In the genomic region with DNA sequence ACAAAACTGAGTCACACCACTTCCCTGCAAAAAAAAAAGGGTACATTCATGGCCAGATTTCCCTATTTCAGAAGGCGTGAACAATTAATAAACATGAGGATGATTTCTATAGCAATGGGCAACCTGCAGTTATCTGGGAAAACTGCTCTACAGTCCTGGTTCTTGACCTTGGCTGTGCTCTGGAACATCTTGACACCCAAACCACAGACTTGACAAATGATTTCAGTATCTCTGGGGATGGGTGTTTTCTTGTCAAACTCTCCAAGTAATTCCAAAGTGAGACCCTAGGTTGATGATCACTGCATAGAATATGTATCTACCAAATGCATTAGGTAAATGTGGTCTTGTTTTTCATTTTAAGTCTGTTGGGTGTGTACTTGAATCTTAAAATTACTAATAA, we compare ENCODE assay signal across 19 cellular contexts. TPM values are rescaled to one million over a fixed set of nuclear protein-coding genes. Genes with fewer than 3 reads are reported as not detected.
DNase-seq lines count a peak whose midpoint lies in the region; ATAC-seq and TF ChIP-seq lines count a peak whose summit lies in the region.
"Had no signal": no experiment of that assay in that cellular context is flagged by ENCODE, and none has a peak within 500 bp of the region (broad histone marks: within the 10 kb centered on the region; RNA-seq: fewer than 3 reads in every experiment).

No MANE protein-coding gene starts in this region.

- H3K27me3 ChIP-seq in Karpas-422 (ENCODE audit: low read length) (no peaks in the 10 kb centered on the region), esophagus muscularis mucosa (no peaks in the 10 kb centered on the region)
- H3K27me3 ChIP-seq: heart right ventricle, testis had no signal

- peaks cover 68% of the 10 kb centered on the region for H3K79me2 ChIP-seq in Karpas-422 (ENCODE audit: low read length)

- H3K27ac Mint-ChIP-seq in activated naive CD4-positive, alpha-beta T cell treated with anti-CD3 and anti-CD28 coated beads, Interleukin-2, amount 10 ng/mL, durations not matched to agents 7 days and 5 days, result no peak overlapping the region
- H3K27ac Mint-ChIP-seq in activated naive CD8-positive, alpha-beta T cell, result peak overlapping the region; percentile 65
- peak overlapping the region; percentile 33 for H3K27ac Mint-ChIP-seq in stimulated activated effector memory CD8-positive, alpha-beta T cell treated with anti-CD3 and anti-CD28 coated beads, Interleukin-12 subunit alpha, Interleukin-12 subunit beta, amount 100 ng/mL, for 72 hours

- TF ChIP-seq CTCF in esophagus muscularis mucosa (IDR thresholded peaks at IDR 0.05), result no peak

- H3K9ac ChIP-seq in Karpas-422 (ENCODE audit: low read length), result peak overlapping the region; percentile 86

- intact Hi-C loops in esophagus muscularis mucosa (cut with DNase I), result loop anchor here (5.0 kb wide), 2 partner anchors 74 to 129 kb away; partner anchors contain the start of genes DNAJB14 and LAMTOR3

- CTCF ChIA-PET in activated naive CD4-positive, alpha-beta T cell treated with anti-CD3 and anti-CD28 coated beads, Interleukin-2, amount 10 ng/mL, durations not matched to agents 7 days and 5 days (lab: Charles Lee), result interaction anchor here (1.6 kb wide), 1 partner anchor 66 kb away, joined by 7 read pairs; no protein-coding TSS in a partner anchor

- H3K4me2 ChIP-seq in Karpas-422 (ENCODE audit: low read depth, low read length, poor library complexity, severe bottlenecking), result peak overlapping the region; percentile 99

- TF ChIP-seq POLR2A in esophagus muscularis mucosa (IDR thresholded peaks at IDR 0.05; ENCODE audit: low read depth), result no peak

- H3K4me3 Mint-ChIP-seq in activated naive CD4-positive, alpha-beta T cell treated with anti-CD3 and anti-CD28 coated beads, Interleukin-2, amount 10 ng/mL, durations not matched to agents 7 days and 5 days, result peak overlapping the region; percentile 86
- peak overlapping the region; percentile 86 for H3K4me3 Mint-ChIP-seq in activated naive CD8-positive, alpha-beta T cell
- H3K4me3 Mint-ChIP-seq in stimulated activated effector memory CD8-positive, alpha-beta T cell treated with anti-CD3 and anti-CD28 coated beads, Interleukin-12 subunit alpha, Interleukin-12 subunit beta, amount 100 ng/mL, for 72 hours, result peak overlapping the region; percentile 72

- H3K36me3 ChIP-seq in Karpas-422 (ENCODE audit: insufficient read depth, low read length), result no peaks in the 10 kb centered on the region
- no peaks in the 10 kb centered on the region for H3K36me3 ChIP-seq in esophagus muscularis mucosa
- H3K36me3 ChIP-seq: HAP-1, heart right ventricle had no signal

- peak overlapping the region; percentile 90 for H3K27ac ChIP-seq in Karpas-422 (ENCODE audit: low read length)
- no peak overlapping the region for H3K27ac ChIP-seq in esophagus muscularis mucosa (replicated peaks in 1 of 4)
- H3K27ac ChIP-seq: testis had no signal

- peaks cover 76% of the 10 kb centered on the region for H3K4me1 ChIP-seq in Karpas-422 (ENCODE audit: low read length)
- H3K4me1 ChIP-seq in esophagus muscularis mucosa, result peaks cover 4 to 16% (median 12%) of the 10 kb centered on the region in 4 donors
- H3K4me1 ChIP-seq: HAP-1, testis had no signal

- H3K9me2 ChIP-seq in Karpas-422 (replicated peaks; ENCODE audit: insufficient read depth, low read length), result no peaks in the 10 kb centered on the region

- H3K4me1 Mint-ChIP-seq in activated naive CD4-positive, alpha-beta T cell treated with anti-CD3 and anti-CD28 coated beads, Interleukin-2, amount 10 ng/mL, durations not matched to agents 7 days and 5 days, result peaks cover 73% of the 10 kb centered on the region
- peaks cover 74% of the 10 kb centered on the region for H3K4me1 Mint-ChIP-seq in activated naive CD8-positive, alpha-beta T cell (ENCODE audit: low read depth)
- H3K4me1 Mint-ChIP-seq in stimulated activated effector memory CD8-positive, alpha-beta T cell treated with anti-CD3 and anti-CD28 coated beads, Interleukin-12 subunit alpha, Interleukin-12 subunit beta, amount 100 ng/mL, for 72 hours, result peaks cover 53% of the 10 kb centered on the region

- H3K4me3 ChIP-seq in Karpas-422 (ENCODE audit: low read length) (peak overlapping the region; percentile 92), esophagus muscularis mucosa (no peak overlapping the region)
- H3K4me3 ChIP-seq: HAP-1, testis had no signal

- 83% methylated on average over 1 of the region's 1 CpG for WGBS in esophagus muscularis mucosa

- no peaks in the 10 kb centered on the region for H3K9me3 ChIP-seq in Karpas-422 (ENCODE audit: low read length)
- H3K9me3 ChIP-seq in esophagus muscularis mucosa, result no peaks in the 10 kb centered on the region
- H3K9me3 ChIP-seq: HAP-1, heart right ventricle, testis had no signal

- H3K27me3 Mint-ChIP-seq in activated naive CD4-positive, alpha-beta T cell treated with anti-CD3 and anti-CD28 coated beads, Interleukin-2, amount 10 ng/mL, durations not matched to agents 7 days and 5 days, result no peaks in the 10 kb centered on the region
- no peaks in the 10 kb centered on the region for H3K27me3 Mint-ChIP-seq in activated naive CD8-positive, alpha-beta T cell

- H3K9me3 Mint-ChIP-seq in activated naive CD4-positive, alpha-beta T cell treated with anti-CD3 and anti-CD28 coated beads, Interleukin-2, amount 10 ng/mL, durations not matched to agents 7 days and 5 days, result no peaks in the 10 kb centered on the region
- H3K9me3 Mint-ChIP-seq in activated naive CD8-positive, alpha-beta T cell (ENCODE audit: low read depth), result peaks cover 3% of the 10 kb centered on the region
- H3K9me3 Mint-ChIP-seq in stimulated activated effector memory CD8-positive, alpha-beta T cell treated with anti-CD3 and anti-CD28 coated beads, Interleukin-12 subunit alpha, Interleukin-12 subunit beta, amount 100 ng/mL, for 72 hours, result no peaks in the 10 kb centered on the region

- no peaks in the 10 kb centered on the region for H4K20me1 ChIP-seq in Karpas-422 (ENCODE audit: insufficient read depth, low read depth, low read length)

- peaks cover 30% of the 10 kb centered on the region for H3K36me3 Mint-ChIP-seq in activated naive CD4-positive, alpha-beta T cell treated with anti-CD3 and anti-CD28 coated beads, Interleukin-2, amount 10 ng/mL, durations not matched to agents 7 days and 5 days
- peaks cover 3% of the 10 kb centered on the region for H3K36me3 Mint-ChIP-seq in activated naive CD8-positive, alpha-beta T cell
- H3K36me3 Mint-ChIP-seq in stimulated activated effector memory CD8-positive, alpha-beta T cell treated with anti-CD3 and anti-CD28 coated beads, Interleukin-12 subunit alpha, Interleukin-12 subunit beta, amount 100 ng/mL, for 72 hours, result no peaks in the 10 kb centered on the region

- ATAC-seq in stimulated activated effector memory CD8-positive, alpha-beta T cell treated with anti-CD3 and anti-CD28 coated beads, Interleukin-12 subunit alpha, Interleukin-12 subunit beta, amount 100 ng/mL, for 72 hours, result no peak
- no peak for ATAC-seq in HG03175 (IDR thresholded peaks at IDR 0.05; ENCODE audit: unreplicated experiment)
- ATAC-seq in GM21367 (IDR thresholded peaks at IDR 0.05; ENCODE audit: unreplicated experiment), result no peak
- ATAC-seq: heart right ventricle, sciatic nerve had no signal

- no peak for TF ChIP-seq EP300 in esophagus muscularis mucosa (IDR thresholded peaks at IDR 0.05)

- DNase-seq in activated naive CD4-positive, alpha-beta T cell treated with anti-CD3 and anti-CD28 coated beads, Interleukin-2, amount 10 ng/mL, durations not matched to agents 7 days and 5 days, result no peak
- DNase-seq in activated naive CD4-positive, alpha-beta T cell treated with Interleukin-2 at 50 U/mL for 16 hours, result no peak
- no peak for DNase-seq in Karpas-422
- no peak for DNase-seq in stimulated activated effector memory CD8-positive, alpha-beta T cell treated with anti-CD3 and anti-CD28 coated beads, Interleukin-12 subunit alpha, Interleukin-12 subunit beta, amount 100 ng/mL, for 72 hours (ENCODE audit: low spot score in 2 of 2)
- DNase-seq in esophagus muscularis mucosa (ENCODE audit: extremely low spot score), result no peak
- DNase-seq: activated gamma-delta T cell; heart right ventricle; islet precursor cell; NCI-H187; NCI-H510A; SIG-M5; stimulated activated CD4-positive, alpha-beta T cell treated with anti-CD3 and anti-CD28 coated beads, Interleukin-1b, Interleukin-23, amount 100 ng/mL, for 48 hours; testis had no signal

- H2AFZ ChIP-seq in Karpas-422 (ENCODE audit: low read length), result no peak overlapping the region

RNA-seq across cellular contexts. Expression of gene DAPP1, which starts 2.0 kb away (rescaled TPM):
- total RNA-seq in Karpas-422 (2014; rRNA removed; shearing (Covaris generic); ENCODE audit: low replicate concordance), result 49.1 and 102 TPM in 2 replicates
- 1 to 10 TPM in 2 of 4 donors, under 1 TPM in 2; 0.86 to 2.5 (median 1.1) TPM for total RNA-seq in esophagus muscularis mucosa
- total RNA-seq: osteocyte had no signal

Comparison
In these comparisons a context has a peak if more than half of its experiments do, and no peak if none do; other contexts are left out.
1. RNA of gene DAPP1, which starts 2.0 kb away (total RNA-seq): 49.1 to 102 TPM in Karpas-422; 0.86 to 2.5 TPM in esophagus muscularis mucosa; every median in the first group is over 10 times any median in the second.
2. Peak in every context shown above with its lines, with median percentiles within 50 percentile points of each other: H3K4me3 Mint-ChIP-seq.